In genomic region chr15:70267879-70268278, GRCh38 we compare ENCODE assay signal across 19 cellular contexts.
DNase-seq lines count a peak whose midpoint lies in the region; ATAC-seq, FAIRE-seq and TF ChIP-seq lines count a peak whose summit lies in the region.
"Had no signal": no experiment of that assay in that cellular context is flagged by ENCODE, and none has a peak within 500 bp of the region (broad histone marks: within the 10 kb centered on the region; RNA-seq: fewer than 3 reads in every experiment).

No MANE protein-coding gene starts in this region.

- no peak overlapping the region for H3K4ac ChIP-seq in H9 (ENCODE audit: low read depth, low read length)

- no peak overlapping the region for H3K23ac ChIP-seq in H9 (ENCODE audit: insufficient read length, low read depth, low read length)

- no peak overlapping the region for H3K18ac ChIP-seq in H9 (ENCODE audit: insufficient read length, low read depth, low read length)

- H3K4me1 Mint-ChIP-seq in T-helper 17 cell (peaks cover 20% of the 10 kb centered on the region), H9 (peaks cover 43 to 51% of the 10 kb centered on the region in 2 experiments)

- H3K9me3 Mint-ChIP-seq in H9 = no peaks in the 10 kb centered on the region
- H3K9me3 Mint-ChIP-seq: activated T-cell treated with anti-CD3 and anti-CD28 coated beads, Interleukin-2, amount 50 U/mL, for 24 hours had no signal

- H2AFZ ChIP-seq in H9 (ENCODE audit: low read length) = no peak overlapping the region

- no peak overlapping the region for H2BK5ac ChIP-seq in H9 (ENCODE audit: insufficient read length, low read length)

- H4K20me1 ChIP-seq in H9 (ENCODE audit: control insufficient read depth, insufficient read depth, insufficient read length) = no peaks in the 10 kb centered on the region

- H3K56ac ChIP-seq in H9 (ENCODE audit: insufficient read length, low read depth, low read length) = no peak overlapping the region

- H3K27me3 Mint-ChIP-seq in T-helper 17 cell = peaks cover 25% of the 10 kb centered on the region
- H3K27me3 Mint-ChIP-seq in H9 (ENCODE audit: low read depth) = peaks cover 47% of the 10 kb centered on the region

- no CpG with 5 or more reads among the region's 6 CpGs for WGBS in H9 (ENCODE audit: extremely low coverage, insufficient read length, low lambda C conversion rate)

- DNase-seq in ACHN (peak; percentile 7), HTR-8/SVneo (ENCODE audit: insufficient read length, low spot score) (no peak), T-helper 17 cell (no peak), fibroblast of pulmonary artery (ENCODE audit: low read depth) (peak; percentile 52), C1 segment of cervical spinal cord (lab: John Stamatoyannopoulos, UW) (no peak), H9 (no peak)
- DNase-seq: activated T-cell treated with anti-CD3 and anti-CD28 coated beads, Interleukin-2, amount 50 U/mL, for 24 hours; adrenal gland; COR-L47; cortex of kidney; NCI-H146; sigmoid colon; stimulated activated naive CD4-positive, alpha-beta T cell treated with Interleukin-2 at 50 U/mL for 16 hours; uterus had no signal

- TF ChIP-seq CTCF in fibroblast of pulmonary artery (IDR thresholded peaks at IDR 0.05; ENCODE audit: low read length, missing control alignments) (no peak), H9 (conservative IDR thresholded peaks at IDR 0.05) (no peak)

- no peaks in the 10 kb centered on the region for H3K27me3 ChIP-seq in H9 (ENCODE audit: insufficient read depth, low read length)
- H3K27me3 ChIP-seq: adrenal gland, sigmoid colon, uterus had no signal

- H4K5ac ChIP-seq in H9 (ENCODE audit: insufficient read length, low read depth, low read length) = no peak overlapping the region

- no peak overlapping the region for H3K4me3 ChIP-seq in fibroblast of pulmonary artery (replicated peaks; ENCODE audit: low read depth, low read length)
- H3K4me3 ChIP-seq: adrenal gland, lung, sigmoid colon, uterus had no signal

- no peak overlapping the region for H2BK20ac ChIP-seq in H9 (ENCODE audit: low read depth, low read length, poor library complexity, severe bottlenecking)

- H3K4me1 ChIP-seq in H9 (ENCODE audit: insufficient read depth, low read length) = no peaks in the 10 kb centered on the region; the same call in 1 of the 2 replicates

- in situ Hi-C loops in ACHN (cut with HindIII; ENCODE audit: low pct_ligation_motif_present, low pct_unique_long_range_greater_than_20kb, low sequenced_read_pairs) = no loop called here

- H4K8ac ChIP-seq in H9 (replicated peaks; ENCODE audit: insufficient read length, low read depth, low read length) = no peak overlapping the region

- no peak overlapping the region for H3K4me2 ChIP-seq in H9 (ENCODE audit: insufficient read depth, insufficient read length, low read length)

- H3K27ac ChIP-seq in H9 (ENCODE audit: insufficient read length, low read depth, low read length) = no peak overlapping the region

- H3K14ac ChIP-seq in H9 (ENCODE audit: insufficient read depth, low read length) = no peak overlapping the region

- H3K23me2 ChIP-seq in H9 (ENCODE audit: insufficient read length, low read depth, low read length, poor library complexity, severe bottlenecking) = no peaks in the 10 kb centered on the region

- peak; percentile 20 for FAIRE-seq in HTR-8/SVneo (lab: Jason Lieb, UNC)
- FAIRE-seq: H1 had no signal

- no peak overlapping the region for H3K9ac ChIP-seq in H9 (ENCODE audit: extremely low read depth, insufficient read length, low read length)

- H3K9me3 ChIP-seq in T-helper 17 cell (ENCODE audit: control insufficient read depth, low read length, poor library complexity, severe bottlenecking) (no peaks in the 10 kb centered on the region), H9 (ENCODE audit: control insufficient read depth, low read depth, low read length) (no peaks in the 10 kb centered on the region)
- H3K9me3 ChIP-seq: adrenal gland, sigmoid colon, uterus had no signal

- H2BK120ac ChIP-seq in H9 (ENCODE audit: low read depth, low read length, poor library complexity, severe bottlenecking) = no peak overlapping the region

- H3K79me2 ChIP-seq in H9 (ENCODE audit: insufficient read depth, low read length) = no peaks in the 10 kb centered on the region

- peak overlapping the region; percentile 78 for H3K27ac Mint-ChIP-seq in T-helper 17 cell
- no peak overlapping the region for H3K27ac Mint-ChIP-seq in H9
- H3K27ac Mint-ChIP-seq: activated T-cell treated with anti-CD3 and anti-CD28 coated beads, Interleukin-2, amount 50 U/mL, for 24 hours had no signal

- no peak overlapping the region for H3T11ph ChIP-seq in H9 (ENCODE audit: low read length)

- no peaks in the 10 kb centered on the region for H3K79me1 ChIP-seq in H9 (ENCODE audit: insufficient read depth, low read depth, low read length, poor library complexity, severe bottlenecking)

- H2BK15ac ChIP-seq in H9 (ENCODE audit: low read depth, low read length) = no peak overlapping the region

- H3K36me3 Mint-ChIP-seq in T-helper 17 cell (ENCODE audit: low read depth) = peaks cover 4% of the 10 kb centered on the region
- H3K36me3 Mint-ChIP-seq in H9 (ENCODE audit: insufficient read depth in 1 of 3, low read depth in 3 of 3) = no peaks in the 10 kb centered on the region

- H3K4me3 Mint-ChIP-seq in T-helper 17 cell (no peak overlapping the region), H9 (no peak overlapping the region)
- H3K4me3 Mint-ChIP-seq: activated T-cell treated with anti-CD3 and anti-CD28 coated beads, Interleukin-2, amount 50 U/mL, for 24 hours had no signal

- no peak overlapping the region for H4K91ac ChIP-seq in H9 (ENCODE audit: insufficient read length, low read depth, low read length)

- no peak overlapping the region for H2AK5ac ChIP-seq in H9 (ENCODE audit: insufficient read length, low read length)

- H2BK12ac ChIP-seq in H9 (ENCODE audit: insufficient read length, low read depth, low read length) = no peak overlapping the region

- ATAC-seq in T-helper 17 cell (no peak), HG03196 (IDR thresholded peaks at IDR 0.05; ENCODE audit: unreplicated experiment) (no peak), GM21619 (IDR thresholded peaks at IDR 0.05; ENCODE audit: unreplicated experiment) (no peak)
- ATAC-seq: Panc1 had no signal

Comparison
In these comparisons a context has a peak if more than half of its experiments do, and no peak if none do; other contexts are left out.
1. DNase-seq: peak in ACHN (single experiment) and fibroblast of pulmonary artery (single experiment); none in HTR-8/SVneo (single experiment), T-helper 17 cell (0 of 3), C1 segment of cervical spinal cord (0 of 14) and H9 (single experiment).